In the genomic region with DNA sequence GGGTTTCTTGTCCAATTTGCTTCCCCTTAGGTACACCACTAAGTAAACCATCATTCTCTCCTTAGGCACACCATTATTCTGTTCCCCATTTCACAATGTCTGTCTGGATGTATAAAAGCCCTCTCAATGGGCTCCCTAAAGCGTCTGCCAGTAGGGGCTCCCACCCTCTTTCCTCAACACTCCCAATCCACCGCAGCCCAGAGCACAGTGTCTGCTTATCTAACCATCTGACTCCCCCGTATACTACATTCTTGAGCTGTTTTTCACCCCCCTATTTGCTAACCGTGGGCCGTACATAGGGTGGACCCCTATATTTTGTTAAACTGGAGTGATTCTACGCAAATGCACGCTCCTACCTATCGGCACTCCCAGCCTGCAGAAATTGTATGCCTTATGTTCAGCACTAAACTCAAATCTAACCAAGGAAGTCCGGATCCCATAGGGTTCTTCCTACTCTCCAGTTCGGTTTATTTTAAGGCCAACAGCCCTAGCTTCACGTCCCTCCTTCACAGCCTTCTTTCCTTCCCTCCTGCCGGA, we compare ENCODE assay signal across 8 cellular contexts. TPM values are rescaled to one million over a fixed set of nuclear protein-coding genes. Genes with fewer than 3 reads are reported as not detected.
A peak's percentile ranks its signal among the peaks of the same experiment; 100 is the strongest.
DNase-seq lines count a peak whose midpoint lies in the region; ATAC-seq and TF ChIP-seq lines count a peak whose summit lies in the region.

No MANE protein-coding gene starts in this region.

- CTCF ChIA-PET in activated CD4-positive, alpha-beta T cell treated with anti-CD3 and anti-CD28 coated beads, Interleukin-2, amount 10 ng/mL, durations not matched to agents 7 days and 5 days (lab: Charles Lee): interaction anchor here (0.6 to 3.9 kb wide), 21 partner anchors 10 to 382 kb away, joined by 3 to 35 read pairs (median 5); partner anchors contain the start of genes CDC6, GSDMA, MED24 and NR1D1
- CTCF ChIA-PET in activated CD8-positive, alpha-beta T cell treated with anti-CD3 and anti-CD28 coated beads for 36 hours (lab: Charles Lee): interaction anchor here (0.9 to 3.0 kb wide), 22 partner anchors 8 to 358 kb away, joined by 3 to 40 read pairs (median 4); partner anchors contain the start of genes ERBB2 and ORMDL3

- H3K36me3 ChIP-seq in HAP-1 (replicated peaks): peaks cover 18% of the 10 kb centered on the region
- peaks cover 0 to 5% of the 10 kb centered on the region in 2 donors for H3K36me3 ChIP-seq in prostate gland

- peaks cover 13% of the 10 kb centered on the region for H3K27me3 Mint-ChIP-seq in activated CD4-positive, alpha-beta T cell treated with anti-CD3 and anti-CD28 coated beads, Interleukin-2, amount 10 ng/mL, durations not matched to agents 7 days and 5 days
- no peaks in the 10 kb centered on the region for H3K27me3 Mint-ChIP-seq in activated CD8-positive, alpha-beta T cell treated with anti-CD3 and anti-CD28 coated beads for 36 hours

- H3K4me1 ChIP-seq in HAP-1 (peaks cover 16% of the 10 kb centered on the region), prostate gland (replicated peaks) (no peaks in the 10 kb centered on the region)

- H3K27me3 ChIP-seq in HAP-1 (ENCODE audit: low read depth): peaks cover 6% of the 10 kb centered on the region; the same call in 1 of the 2 replicates
- H3K27me3 ChIP-seq in prostate gland (replicated peaks; ENCODE audit: insufficient read depth): no peaks in the 10 kb centered on the region

- no peaks in the 10 kb centered on the region for H3K9me3 Mint-ChIP-seq in activated CD4-positive, alpha-beta T cell treated with anti-CD3 and anti-CD28 coated beads, Interleukin-2, amount 10 ng/mL, durations not matched to agents 7 days and 5 days
- no peaks in the 10 kb centered on the region for H3K9me3 Mint-ChIP-seq in activated CD8-positive, alpha-beta T cell treated with anti-CD3 and anti-CD28 coated beads for 36 hours

- in situ Hi-C loops in HAP-1 (cut with MboI; ENCODE audit: low sequenced_read_pairs): no loop called here

- ATAC-seq in activated CD8-positive, alpha-beta T cell treated with anti-CD3 and anti-CD28 coated beads for 36 hours: peak; percentile 3

- H3K36me3 Mint-ChIP-seq in activated CD4-positive, alpha-beta T cell treated with anti-CD3 and anti-CD28 coated beads, Interleukin-2, amount 10 ng/mL, durations not matched to agents 7 days and 5 days (ENCODE audit: low read depth): peaks cover 13% of the 10 kb centered on the region
- peaks cover 22% of the 10 kb centered on the region for H3K36me3 Mint-ChIP-seq in activated CD8-positive, alpha-beta T cell treated with anti-CD3 and anti-CD28 coated beads for 36 hours (ENCODE audit: low read depth)

- peak overlapping the region; percentile 91 for H3K27ac Mint-ChIP-seq in activated CD4-positive, alpha-beta T cell treated with anti-CD3 and anti-CD28 coated beads, Interleukin-2, amount 10 ng/mL, durations not matched to agents 7 days and 5 days
- peak overlapping the region; percentile 92 for H3K27ac Mint-ChIP-seq in activated CD8-positive, alpha-beta T cell treated with anti-CD3 and anti-CD28 coated beads for 36 hours

- DNase-seq in activated CD4-positive, alpha-beta T cell treated with anti-CD3 and anti-CD28 coated beads, Interleukin-2, amount 10 ng/mL, durations not matched to agents 7 days and 5 days: peak; percentile 13
- DNase-seq in activated CD4-positive, alpha-beta T cell treated with anti-CD3 and anti-CD28 coated beads for 1 hour: no peak
- peak; percentile 41 to 59 for DNase-seq in HAP-1 (ENCODE audit: low spot score in 2 of 2)
- peak; percentile 41 for DNase-seq in NCI-H1436 treated with DMSO at 0.1 percent for 48 hours (lab: John Stamatoyannopoulos, UW)
- DNase-seq in activated CD8-positive, alpha-beta T cell treated with anti-CD3 and anti-CD28 coated beads for 36 hours: peak; percentile 10
- peak in 22 of 42 donors; percentile 6 to 42 (median 22) for DNase-seq in head of caudate nucleus
- DNase-seq in prostate gland (ENCODE audit: low spot score): no peak
- DNase-seq in T1000 (lab: John Stamatoyannopoulos, UW): no peak

- TF ChIP-seq CTCF in activated CD8-positive, alpha-beta T cell treated with anti-CD3 and anti-CD28 coated beads for 36 hours (IDR thresholded peaks at IDR 0.05): no peak
- no peak for TF ChIP-seq CTCF in prostate gland (IDR thresholded peaks at IDR 0.05)

- no peaks in the 10 kb centered on the region for H3K9me3 ChIP-seq in HAP-1
- no peaks in the 10 kb centered on the region for H3K9me3 ChIP-seq in prostate gland

- no peak for TF ChIP-seq POLR2A in prostate gland (IDR thresholded peaks at IDR 0.05)

- WGBS in prostate gland: under 1% methylated on average over 12 of the region's 12 CpGs

- H3K4me1 Mint-ChIP-seq in activated CD4-positive, alpha-beta T cell treated with anti-CD3 and anti-CD28 coated beads, Interleukin-2, amount 10 ng/mL, durations not matched to agents 7 days and 5 days: peaks cover 37% of the 10 kb centered on the region
- peaks cover 25% of the 10 kb centered on the region for H3K4me1 Mint-ChIP-seq in activated CD8-positive, alpha-beta T cell treated with anti-CD3 and anti-CD28 coated beads for 36 hours (ENCODE audit: low read depth)

- peak overlapping the region; percentile 53 to 86 for H3K27ac ChIP-seq in prostate gland

- intact Hi-C loops in activated CD8-positive, alpha-beta T cell treated with anti-CD3 and anti-CD28 coated beads for 36 hours (cut with micrococcal nuclease): loop anchor here (10.0 kb wide), 2 partner anchors 115 to 355 kb away; partner anchors contain the start of genes IKZF3, PPP1R1B and ZPBP2
- intact Hi-C loops in head of caudate nucleus (cut with DNase I) (loop anchor here (1.0 kb wide), 1 partner anchor 53 kb away; the partner anchor contains the start of genes LRRC3C and ORMDL3), prostate gland (cut with DNase I) (loop anchor here (1.0 to 2.0 kb wide), 2 partner anchors 21 to 53 kb away; partner anchors contain the start of genes LRRC3C and ORMDL3)

- H3K4me3 Mint-ChIP-seq in activated CD4-positive, alpha-beta T cell treated with anti-CD3 and anti-CD28 coated beads, Interleukin-2, amount 10 ng/mL, durations not matched to agents 7 days and 5 days: peak overlapping the region; percentile 94
- peak overlapping the region; percentile 92 for H3K4me3 Mint-ChIP-seq in activated CD8-positive, alpha-beta T cell treated with anti-CD3 and anti-CD28 coated beads for 36 hours

- H3K4me3 ChIP-seq in HAP-1 (peak overlapping the region; percentile 94), prostate gland (peak overlapping the region; percentile 22 to 85)

- POLR2A ChIA-PET in activated CD4-positive, alpha-beta T cell treated with anti-CD3 and anti-CD28 coated beads, Interleukin-2, amount 10 ng/mL, durations not matched to agents 7 days and 5 days (lab: Charles Lee): interaction anchor here (0.6 to 1.0 kb wide), 4 partner anchors 80 to 1175 kb away, joined by 3 to 6 read pairs (median 4); no protein-coding TSS in a partner anchor
- POLR2A ChIA-PET in activated CD8-positive, alpha-beta T cell treated with anti-CD3 and anti-CD28 coated beads for 36 hours (lab: Charles Lee): interaction anchor here (0.5 to 1.9 kb wide), 11 partner anchors 10 to 361 kb away, joined by 3 to 6 read pairs (median 3); partner anchors contain the start of gene MIEN1

RNA-seq across cellular contexts. Expression of gene PSMD3, which starts 0.7 kb away (rescaled TPM):
- 10 to 100 TPM; 88.4 to 94.9 TPM for total RNA-seq in activated CD4-positive, alpha-beta T cell treated with anti-CD3 and anti-CD28 coated beads, Interleukin-2, amount 10 ng/mL, durations not matched to agents 7 days and 5 days
- total RNA-seq in activated CD8-positive, alpha-beta T cell treated with anti-CD3 and anti-CD28 coated beads for 36 hours: 100 to 1,000 TPM; 149 to 153 TPM
- 100 to 1,000 TPM in 1 of 2 donors, 10 to 100 TPM in 1; 96.4 to 116 TPM for total RNA-seq in prostate gland

RNA-seq across cellular contexts. Expression of gene GSDMA, which starts 17.1 kb away (rescaled TPM):
- total RNA-seq in activated CD4-positive, alpha-beta T cell treated with anti-CD3 and anti-CD28 coated beads, Interleukin-2, amount 10 ng/mL, durations not matched to agents 7 days and 5 days: 1 to 10 TPM in 1 of 2 experiments, under 1 TPM in 1; 0.89 to 1.5 TPM
- 1 to 10 TPM; 1.3 to 1.6 TPM for total RNA-seq in activated CD8-positive, alpha-beta T cell treated with anti-CD3 and anti-CD28 coated beads for 36 hours
- total RNA-seq in prostate gland: 1 to 10 TPM in 1 of 2 donors, not detected in 1; 1.2 TPM

RNA-seq across cellular contexts. Expression of gene CSF3, which starts 35.3 kb away (rescaled TPM):
- not detected for total RNA-seq in activated CD4-positive, alpha-beta T cell treated with anti-CD3 and anti-CD28 coated beads, Interleukin-2, amount 10 ng/mL, durations not matched to agents 7 days and 5 days
- total RNA-seq in activated CD8-positive, alpha-beta T cell treated with anti-CD3 and anti-CD28 coated beads for 36 hours: not detected
- 1 to 10 TPM in 1 of 2 donors, under 1 TPM in 1; 0.41 to 2.2 TPM for total RNA-seq in prostate gland

RNA-seq across cellular contexts. Expression of gene LRRC3C, which starts 52.4 kb away (rescaled TPM):
- not detected for total RNA-seq in activated CD4-positive, alpha-beta T cell treated with anti-CD3 and anti-CD28 coated beads, Interleukin-2, amount 10 ng/mL, durations not matched to agents 7 days and 5 days
- not detected for total RNA-seq in activated CD8-positive, alpha-beta T cell treated with anti-CD3 and anti-CD28 coated beads for 36 hours
- total RNA-seq in prostate gland: not detected

RNA-seq across cellular contexts. Expression of gene ORMDL3, which starts 52.5 kb away (rescaled TPM):
- total RNA-seq in activated CD4-positive, alpha-beta T cell treated with anti-CD3 and anti-CD28 coated beads, Interleukin-2, amount 10 ng/mL, durations not matched to agents 7 days and 5 days: 100 to 1,000 TPM; 152 TPM
- total RNA-seq in activated CD8-positive, alpha-beta T cell treated with anti-CD3 and anti-CD28 coated beads for 36 hours: 10 to 100 TPM; 78.8 to 80.5 TPM
- total RNA-seq in prostate gland: 10 to 100 TPM; 82.4 to 91.6 TPM

Comparison
In these comparisons a context has a peak if more than half of its experiments do, and no peak if none do; other contexts are left out.
1. DNase-seq: peak in activated CD4-positive, alpha-beta T cell treated with anti-CD3 and anti-CD28 coated beads, Interleukin-2, amount 10 ng/mL, durations not matched to agents 7 days and 5 days (single experiment), HAP-1 (2 of 2), NCI-H1436 treated with DMSO at 0.1 percent for 48 hours (single experiment), activated CD8-positive, alpha-beta T cell treated with anti-CD3 and anti-CD28 coated beads for 36 hours (single experiment) and head of caudate nucleus (22 of 42); none in activated CD4-positive, alpha-beta T cell treated with anti-CD3 and anti-CD28 coated beads for 1 hour (single experiment), prostate gland (single experiment) and T1000 (single experiment).